In the genomic region with DNA sequence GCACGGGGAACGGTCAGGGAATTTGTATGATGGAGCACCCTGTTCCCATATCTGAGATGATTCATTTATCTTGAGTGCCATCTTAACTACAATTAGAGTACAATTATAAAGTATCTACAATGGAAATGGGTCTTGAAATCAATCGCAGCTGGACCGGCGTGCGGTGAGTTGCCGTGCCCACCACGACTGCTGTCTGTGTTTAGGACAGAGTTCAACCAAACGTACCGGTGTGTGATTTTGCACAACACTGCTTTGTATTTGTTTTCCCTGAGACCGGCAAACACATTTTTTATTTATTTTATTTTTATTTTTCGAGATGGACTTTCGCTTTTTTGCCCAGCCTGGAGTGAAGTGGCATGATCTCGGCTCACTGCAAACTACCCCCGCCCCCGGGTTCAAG, we compare ENCODE assay signal across 20 cellular contexts.
DNase-seq lines count a peak whose midpoint lies in the region; ATAC-seq, FAIRE-seq and TF ChIP-seq lines count a peak whose summit lies in the region.
"Had no signal": no experiment of that assay in that cellular context is flagged by ENCODE, and none has a peak within 500 bp of the region (broad histone marks: within the 10 kb centered on the region; RNA-seq: fewer than 3 reads in every experiment).

No MANE protein-coding gene starts in this region.

- H3K36me3 Mint-ChIP-seq in neural crest cell (ENCODE audit: low read depth) = no peaks in the 10 kb centered on the region
- H3K36me3 Mint-ChIP-seq: CD8-positive, alpha-beta T cell had no signal

- peak overlapping the region; percentile 27 for H3K27ac Mint-ChIP-seq in neural crest cell (ENCODE audit: unreplicated experiment)
- H3K27ac Mint-ChIP-seq: B cell; CD4-positive, alpha-beta T cell; CD8-positive, alpha-beta T cell had no signal

- DNase-seq in HepG2 (ENCODE audit: low spot score) (no peak), neural crest cell (ENCODE audit: low read depth, low spot score) (no peak), LoVo (ENCODE audit: low spot score) (no peak), heart left ventricle (no peak)
- DNase-seq: AML-193; Caco-2; Calu3; CD4-positive, alpha-beta T cell; CD8-positive, alpha-beta T cell; GF-D8 had no signal

- no peak for TF ChIP-seq EP300 in HepG2 (IDR thresholded peaks at IDR 0.05; ENCODE audit: low read depth in 2 of 2, low read length in 2 of 2)
- TF ChIP-seq EP300 in HepG2 (CRISPR knock-in tag; IDR thresholded peaks at IDR 0.05; ENCODE audit: borderline replicate concordance) = no peak

- H3K4me1 ChIP-seq in liver (ENCODE audit: control insufficient read depth in 4 of 4, insufficient read depth in 4 of 4, low read length in 3 of 4) (peaks cover 0 to 2% (median 0%) of the 10 kb centered on the region in 4 donors), HepG2 (ENCODE audit: insufficient read depth, low read length) (peaks cover 6% of the 10 kb centered on the region), heart left ventricle (peaks cover 0 to 5% (median 0%) of the 10 kb centered on the region in 12 donors)
- H3K4me1 ChIP-seq: A549, Caco-2 had no signal

- H3K9ac ChIP-seq in liver (ENCODE audit: low read depth in 1 of 2, low read length in 2 of 2) (peak overlapping the region; percentile 31 to 37), HepG2 (ENCODE audit: insufficient read depth, low read depth, low read length) (no peak overlapping the region)
- H3K9ac ChIP-seq: BLaER1 treated with 17β-estradiol and CSF1 and Interleukin-3, amounts not matched to agents 10 nM and 100 nM had no signal

- intact Hi-C loops in HepG2 (cut with micrococcal nuclease; ENCODE audit: unreplicated experiment) = no loop called here
- intact Hi-C loops in heart left ventricle (cut with DNase I) = no loop called here

- no peak for TF ChIP-seq CTCF in liver (IDR thresholded peaks at IDR 0.05; ENCODE audit: low read depth, low read length, missing input control)
- no peak for TF ChIP-seq CTCF in HepG2 (CRISPR knock-in tag; IDR thresholded peaks at IDR 0.05)
- no peak for TF ChIP-seq CTCF in neural crest cell (conservative IDR thresholded peaks at IDR 0.05)
- no peak for TF ChIP-seq CTCF in heart left ventricle (IDR thresholded peaks at IDR 0.05)

- H3K9me3 ChIP-seq in liver (ENCODE audit: control insufficient read depth in 4 of 4, low read length in 3 of 4) (no peaks in the 10 kb centered on the region), HepG2 (ENCODE audit: low read length) (no peaks in the 10 kb centered on the region), heart left ventricle (peaks cover 0 to 4% (median 0%) of the 10 kb centered on the region in 12 donors)
- H3K9me3 ChIP-seq: A549; BLaER1 treated with 17β-estradiol and CSF1 and Interleukin-3, amounts not matched to agents 10 nM and 100 nM; Caco-2 had no signal

- POLR2A ChIA-PET in HepG2 (lab: Yijun Ruan, JAX) = no interaction called here

- H3K27ac ChIP-seq in liver (ENCODE audit: low read depth in 1 of 2, low read length in 2 of 2) (no peak overlapping the region), HepG2 (ENCODE audit: extremely low read length, insufficient read depth, low read length) (no peak overlapping the region), heart left ventricle (no peak overlapping the region)
- H3K27ac ChIP-seq: 22Rv1; A549; BLaER1 treated with 17β-estradiol and CSF1 and Interleukin-3, amounts not matched to agents 10 nM and 100 nM; C4-2B had no signal

- no peaks in the 10 kb centered on the region for H3K79me2 ChIP-seq in HepG2 (ENCODE audit: insufficient read depth, low read length)

- H3K27me3 ChIP-seq in liver (ENCODE audit: control insufficient read depth in 4 of 4, insufficient read depth in 4 of 4, low read length in 3 of 4) (no peaks in the 10 kb centered on the region), HepG2 (ENCODE audit: control insufficient read depth in 1 of 2, insufficient read depth in 2 of 2, low read length in 2 of 2) (no peaks in the 10 kb centered on the region), heart left ventricle (no peaks in the 10 kb centered on the region)
- H3K27me3 ChIP-seq: BLaER1 treated with 17β-estradiol and CSF1 and Interleukin-3, amounts not matched to agents 10 nM and 100 nM had no signal

- ATAC-seq in HepG2 (no peak), heart left ventricle (no peak)
- ATAC-seq: A549; CD8-positive, alpha-beta T cell had no signal

- H3K36me3 ChIP-seq in liver (ENCODE audit: control insufficient read depth in 4 of 4, insufficient read depth in 3 of 4, low read depth in 1 of 4, low read length in 3 of 4) (no peaks in the 10 kb centered on the region), HepG2 (replicated peaks in 1 of 2; ENCODE audit: control insufficient read depth in 1 of 2, insufficient read depth in 2 of 2, low read length in 2 of 2) (no peaks in the 10 kb centered on the region), heart left ventricle (no peaks in the 10 kb centered on the region)
- H3K36me3 ChIP-seq: BLaER1 treated with 17β-estradiol and CSF1 and Interleukin-3, amounts not matched to agents 10 nM and 100 nM had no signal

- H3K9me3 Mint-ChIP-seq in neural crest cell = no peaks in the 10 kb centered on the region
- H3K9me3 Mint-ChIP-seq: CD4-positive, alpha-beta T cell; CD8-positive, alpha-beta T cell had no signal

- H3K4me1 Mint-ChIP-seq in neural crest cell = peaks cover 26% of the 10 kb centered on the region
- H3K4me1 Mint-ChIP-seq: B cell had no signal

- CTCF ChIA-PET in HepG2 (lab: Yijun Ruan, JAX; ENCODE audit: low intra/inter-chr PET ratio, low total read pairs) = no interaction called here

- WGBS in liver = 49% methylated on average over 16 of the region's 16 CpGs
- WGBS in HepG2 (ENCODE audit: low lambda C conversion rate) = 89% methylated on average over 16 of the region's 16 CpGs
- 97 to 98% (median 97%) methylated on average over 16 of the region's 16 CpGs for WGBS in heart left ventricle, 4 donors

- no peak overlapping the region for H3K4me2 ChIP-seq in HepG2 (ENCODE audit: low read depth, low read length)
- H3K4me2 ChIP-seq: A549; BLaER1 treated with 17β-estradiol and CSF1 and Interleukin-3, amounts not matched to agents 10 nM and 100 nM had no signal

- BruUV-seq in HepG2 (replicated peaks; lab: Mats Ljungman, UMichigan) = no TSS peak

- H2AFZ ChIP-seq in HepG2 (ENCODE audit: low read length) = no peak overlapping the region

- H3K27me3 Mint-ChIP-seq in neural crest cell (ENCODE audit: low read depth) = peaks cover 8% of the 10 kb centered on the region
- H3K27me3 Mint-ChIP-seq: B cell; CD4-positive, alpha-beta T cell had no signal

- no peak for FAIRE-seq in HepG2 (lab: Jason Lieb, UNC)
- FAIRE-seq: A549, D721Med, G401.6, GM12891, GM19239 had no signal

- no peak overlapping the region for H3K4me3 Mint-ChIP-seq in neural crest cell
- H3K4me3 Mint-ChIP-seq: B cell; CD4-positive, alpha-beta T cell; CD8-positive, alpha-beta T cell had no signal

- TF ChIP-seq POLR2A in HepG2 (IDR thresholded peaks at IDR 0.05; ENCODE audit: insufficient read depth in 1 of 2, low read depth in 2 of 2, low read length in 2 of 2) (no peak), heart left ventricle (IDR thresholded peaks at IDR 0.05) (no peak)

- in situ Hi-C loops in HepG2 (cut with HindIII; ENCODE audit: extremely low pct_ligation_motif_present, low pct_unique_long_range_greater_than_20kb) = no loop called here

- no peaks in the 10 kb centered on the region for H4K20me1 ChIP-seq in HepG2 (ENCODE audit: insufficient read depth, low read length)
- H4K20me1 ChIP-seq: BLaER1 treated with 17β-estradiol and CSF1 and Interleukin-3, amounts not matched to agents 10 nM and 100 nM had no signal

- H3K4me3 ChIP-seq in liver (ENCODE audit: low read depth in 1 of 3, low read length in 3 of 3) (peak overlapping the region; percentile 28 to 49 (median 33)), HepG2 (replicated peaks in 1 of 3; ENCODE audit: insufficient read depth in 1 of 3, low read depth in 2 of 3, low read length in 3 of 3) (no peak overlapping the region), heart left ventricle (no peak overlapping the region)
- H3K4me3 ChIP-seq: A549; BLaER1 treated with 17β-estradiol and CSF1 and Interleukin-3, amounts not matched to agents 10 nM and 100 nM had no signal

- TF ChIP-seq RAD21 in liver (IDR thresholded peaks at IDR 0.05) = no peak
- no peak for TF ChIP-seq RAD21 in HepG2 (CRISPR knock-in tag; IDR thresholded peaks at IDR 0.05)

TF ChIP-seq in liver, 16 proteins besides CTCF, POLR2A, EP300 and RAD21 (continues in another document):
- TF ChIP-seq FOXA1 (IDR thresholded peaks at IDR 0.05) = no peak
- TF ChIP-seq, protein P1, sequence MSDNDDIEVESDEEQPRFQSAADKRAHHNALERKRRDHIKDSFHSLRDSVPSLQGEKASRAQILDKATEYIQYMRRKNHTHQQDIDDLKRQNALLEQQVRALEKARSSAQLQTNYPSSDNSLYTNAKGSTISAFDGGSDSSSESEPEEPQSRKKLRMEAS (IDR thresholded peaks at IDR 0.05) = no peak
- no peak for TF ChIP-seq GABPA (IDR thresholded peaks at IDR 0.05 in 1 of 2, conservative IDR thresholded peaks at IDR 0.05 in 1 of 2)

TF ChIP-seq in HepG2, 621 proteins besides CTCF, POLR2A, EP300 and RAD21:
- no peak for TF ChIP-seq MIXL1 (CRISPR knock-in tag; IDR thresholded peaks at IDR 0.05)
- TF ChIP-seq NPAS2 (CRISPR knock-in tag; IDR thresholded peaks at IDR 0.05; ENCODE audit: borderline replicate concordance) = no peak
- TF ChIP-seq, protein P2, sequence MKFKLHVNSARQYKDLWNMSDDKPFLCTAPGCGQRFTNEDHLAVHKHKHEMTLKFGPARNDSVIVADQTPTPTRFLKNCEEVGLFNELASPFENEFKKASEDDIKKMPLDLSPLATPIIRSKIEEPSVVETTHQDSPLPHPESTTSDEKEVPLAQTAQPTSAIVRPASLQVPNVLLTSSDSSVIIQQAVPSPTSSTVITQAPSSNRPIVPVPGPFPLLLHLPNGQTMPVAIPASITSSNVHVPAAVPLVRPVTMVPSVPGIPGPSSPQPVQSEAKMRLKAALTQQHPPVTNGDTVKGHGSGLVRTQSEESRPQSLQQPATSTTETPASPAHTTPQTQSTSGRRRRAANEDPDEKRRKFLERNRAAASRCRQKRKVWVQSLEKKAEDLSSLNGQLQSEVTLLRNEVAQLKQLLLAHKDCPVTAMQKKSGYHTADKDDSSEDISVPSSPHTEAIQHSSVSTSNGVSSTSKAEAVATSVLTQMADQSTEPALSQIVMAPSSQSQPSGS (CRISPR knock-in tag; IDR thresholded peaks at IDR 0.05) = no peak
- TF ChIP-seq CENPT (CRISPR knock-in tag; IDR thresholded peaks at IDR 0.05; ENCODE audit: low read depth) = no peak
- TF ChIP-seq ZNF776 (CRISPR knock-in tag; IDR thresholded peaks at IDR 0.05) = no peak

Comparison
In these comparisons a context has a peak if more than half of its experiments do, and no peak if none do; other contexts are left out.
1. H3K4me3 ChIP-seq: peak in liver (3 of 3); none in HepG2 (0 of 3) and heart left ventricle (0 of 12).